Comparison of ENCODE assay signal across 19 cellular contexts in genomic region chr11:2036863-2037486, GRCh38. TPM values are rescaled to one million over a fixed set of nuclear protein-coding genes. Genes with fewer than 3 reads are reported as not detected.
DNase-seq lines count a peak whose midpoint lies in the region; ATAC-seq and TF ChIP-seq lines count a peak whose summit lies in the region.
"Had no signal": no experiment of that assay in that cellular context is flagged by ENCODE, and none has a peak within 500 bp of the region (broad histone marks: within the 10 kb centered on the region; RNA-seq: fewer than 3 reads in every experiment).

No MANE protein-coding gene starts in this region.

- no peaks in the 10 kb centered on the region for H3K4me1 ChIP-seq in left lung
- H3K4me1 ChIP-seq: ascending aorta, upper lobe of left lung had no signal

- H3K27me3 ChIP-seq in left lung, result no peaks in the 10 kb centered on the region
- H3K27me3 ChIP-seq: ascending aorta, upper lobe of left lung had no signal

- no peaks in the 10 kb centered on the region for H3K9me3 Mint-ChIP-seq in activated naive CD8-positive, alpha-beta T cell treated with anti-CD3 and anti-CD28 coated beads, Interleukin-2, amount 50 U/mL, for 24 hours
- H3K9me3 Mint-ChIP-seq in activated naive CD8-positive, alpha-beta T cell treated with anti-CD3 and anti-CD28 coated beads for 36 hours, result no peaks in the 10 kb centered on the region
- H3K9me3 Mint-ChIP-seq in activated B cell treated with CpG ODN at 0.5 μM for 24 hours (no peaks in the 10 kb centered on the region), MCF 10A (ENCODE audit: unreplicated experiment) (no peaks in the 10 kb centered on the region)
- H3K9me3 Mint-ChIP-seq in stimulated activated naive CD8-positive, alpha-beta T cell treated with anti-CD3 and anti-CD28 coated beads, Interleukin-15, amount 100 ng/mL, for 72 hours, result no peaks in the 10 kb centered on the region
- H3K9me3 Mint-ChIP-seq: immature natural killer cell, neural crest cell had no signal

- H3K4me1 Mint-ChIP-seq in activated naive CD8-positive, alpha-beta T cell treated with anti-CD3 and anti-CD28 coated beads, Interleukin-2, amount 50 U/mL, for 24 hours, result no peaks in the 10 kb centered on the region
- no peaks in the 10 kb centered on the region for H3K4me1 Mint-ChIP-seq in activated naive CD8-positive, alpha-beta T cell treated with anti-CD3 and anti-CD28 coated beads for 36 hours
- H3K4me1 Mint-ChIP-seq in activated B cell treated with CpG ODN at 0.5 μM for 24 hours, result no peaks in the 10 kb centered on the region
- H3K4me1 Mint-ChIP-seq in stimulated activated naive CD8-positive, alpha-beta T cell treated with anti-CD3 and anti-CD28 coated beads, Interleukin-15, amount 100 ng/mL, for 72 hours, result no peaks in the 10 kb centered on the region
- H3K4me1 Mint-ChIP-seq in MCF 10A (ENCODE audit: insufficient read depth, unreplicated experiment), result no peaks in the 10 kb centered on the region
- H3K4me1 Mint-ChIP-seq: activated CD8-positive, alpha-beta memory T cell treated with anti-CD3 and anti-CD28 coated beads, Interleukin-2, amount 10 ng/mL, durations not matched to agents 7 days and 5 days; immature natural killer cell; neural crest cell had no signal

- POLR2A ChIA-PET in activated B cell treated with CpG ODN at 0.5 μM for 24 hours (lab: Charles Lee) (interaction anchor here (4.2 kb wide), 1 partner anchor 114 kb away, joined by 14 read pairs; no protein-coding TSS in a partner anchor), MCF 10A (lab: Yijun Ruan, JAX) (interaction anchor here (0.7 to 1.4 kb wide), 2 partner anchors 115 to 1203 kb away, joined by 3 to 8 read pairs; no protein-coding TSS in a partner anchor)

- no peak overlapping the region for H3K4me3 Mint-ChIP-seq in activated naive CD8-positive, alpha-beta T cell treated with anti-CD3 and anti-CD28 coated beads, Interleukin-2, amount 50 U/mL, for 24 hours
- H3K4me3 Mint-ChIP-seq in activated naive CD8-positive, alpha-beta T cell treated with anti-CD3 and anti-CD28 coated beads for 36 hours, result no peak overlapping the region
- H3K4me3 Mint-ChIP-seq in activated B cell treated with CpG ODN at 0.5 μM for 24 hours, result no peak overlapping the region
- H3K4me3 Mint-ChIP-seq in stimulated activated naive CD8-positive, alpha-beta T cell treated with anti-CD3 and anti-CD28 coated beads, Interleukin-15, amount 100 ng/mL, for 72 hours, result no peak overlapping the region
- no peak overlapping the region for H3K4me3 Mint-ChIP-seq in MCF 10A (ENCODE audit: unreplicated experiment)
- H3K4me3 Mint-ChIP-seq: activated CD8-positive, alpha-beta memory T cell treated with anti-CD3 and anti-CD28 coated beads, Interleukin-2, amount 10 ng/mL, durations not matched to agents 7 days and 5 days; immature natural killer cell; neural crest cell had no signal

- H3K4me3 ChIP-seq in left lung, result no peak overlapping the region
- H3K4me3 ChIP-seq: ascending aorta, GM23248, upper lobe of left lung had no signal

- H3K36me3 Mint-ChIP-seq in activated naive CD8-positive, alpha-beta T cell treated with anti-CD3 and anti-CD28 coated beads, Interleukin-2, amount 50 U/mL, for 24 hours (ENCODE audit: low read depth), result no peaks in the 10 kb centered on the region
- no peaks in the 10 kb centered on the region for H3K36me3 Mint-ChIP-seq in activated naive CD8-positive, alpha-beta T cell treated with anti-CD3 and anti-CD28 coated beads for 36 hours
- H3K36me3 Mint-ChIP-seq in activated B cell treated with CpG ODN at 0.5 μM for 24 hours (ENCODE audit: low read depth), result no peaks in the 10 kb centered on the region
- H3K36me3 Mint-ChIP-seq in MCF 10A (ENCODE audit: insufficient read depth, unreplicated experiment), result no peaks in the 10 kb centered on the region
- H3K36me3 Mint-ChIP-seq: activated CD8-positive, alpha-beta memory T cell treated with anti-CD3 and anti-CD28 coated beads, Interleukin-2, amount 10 ng/mL, durations not matched to agents 7 days and 5 days; immature natural killer cell had no signal

- no peaks in the 10 kb centered on the region for H3K36me3 ChIP-seq in left lung
- H3K36me3 ChIP-seq: ascending aorta, upper lobe of left lung had no signal

- TF ChIP-seq CTCF in activated B cell treated with CpG ODN at 0.5 μM for 24 hours (IDR thresholded peaks at IDR 0.05) (no peak), left lung (IDR thresholded peaks at IDR 0.05) (no peak), MCF 10A (IDR thresholded peaks at IDR 0.05; ENCODE audit: unreplicated experiment) (no peak)

- DNase-seq in activated naive CD8-positive, alpha-beta T cell treated with anti-CD3 and anti-CD28 coated beads, Interleukin-2, amount 50 U/mL, for 24 hours, result no peak
- no peak for DNase-seq in activated naive CD8-positive, alpha-beta T cell treated with anti-CD3 and anti-CD28 coated beads for 36 hours
- DNase-seq in activated B cell treated with CpG ODN at 0.5 μM for 24 hours (no peak), left lung (no peak), MCF 10A (ENCODE audit: unreplicated experiment) (no peak)
- DNase-seq in stimulated activated naive CD8-positive, alpha-beta T cell treated with anti-CD3 and anti-CD28 coated beads, Interleukin-15, amount 100 ng/mL, for 72 hours, result no peak
- DNase-seq: activated CD4-positive, CD25-positive, alpha-beta regulatory T cell treated with anti-CD3 and anti-CD28 coated beads, Interleukin-2, amount 50 U/mL, for 72 hours; activated CD8-positive, alpha-beta memory T cell treated with anti-CD3 and anti-CD28 coated beads, Interleukin-2, amount 10 ng/mL, durations not matched to agents 7 days and 5 days; DMS53; GM23248; head of caudate nucleus; immature natural killer cell; NCI-H446; upper lobe of left lung had no signal

- no TSS peak for BruUV-seq in MCF 10A (replicated peaks; lab: Mats Ljungman, UMichigan)

- no peak overlapping the region for H3K27ac Mint-ChIP-seq in activated naive CD8-positive, alpha-beta T cell treated with anti-CD3 and anti-CD28 coated beads, Interleukin-2, amount 50 U/mL, for 24 hours
- no peak overlapping the region for H3K27ac Mint-ChIP-seq in activated naive CD8-positive, alpha-beta T cell treated with anti-CD3 and anti-CD28 coated beads for 36 hours
- no peak overlapping the region for H3K27ac Mint-ChIP-seq in activated B cell treated with CpG ODN at 0.5 μM for 24 hours
- no peak overlapping the region for H3K27ac Mint-ChIP-seq in stimulated activated naive CD8-positive, alpha-beta T cell treated with anti-CD3 and anti-CD28 coated beads, Interleukin-15, amount 100 ng/mL, for 72 hours
- H3K27ac Mint-ChIP-seq in MCF 10A (ENCODE audit: low read depth, unreplicated experiment), result no peak overlapping the region
- H3K27ac Mint-ChIP-seq: activated CD8-positive, alpha-beta memory T cell treated with anti-CD3 and anti-CD28 coated beads, Interleukin-2, amount 10 ng/mL, durations not matched to agents 7 days and 5 days; immature natural killer cell had no signal

- intact Hi-C loops in activated B cell treated with CpG ODN at 0.5 μM for 24 hours (cut with micrococcal nuclease) (no loop called here), left lung (cut with DNase I) (no loop called here), MCF 10A (cut with micrococcal nuclease) (no loop called here)

- ATAC-seq in activated naive CD8-positive, alpha-beta T cell treated with anti-CD3 and anti-CD28 coated beads, Interleukin-2, amount 50 U/mL, for 24 hours, result peak; percentile 25
- ATAC-seq in activated B cell treated with CpG ODN at 0.5 μM for 24 hours (ENCODE audit: low read depth), result peak; percentile 62
- ATAC-seq in left lung, result peak; percentile 78
- peak; percentile 50 for ATAC-seq in stimulated activated naive CD8-positive, alpha-beta T cell treated with anti-CD3 and anti-CD28 coated beads, Interleukin-15, amount 100 ng/mL, for 72 hours
- ATAC-seq in GM21723 (IDR thresholded peaks at IDR 0.05; ENCODE audit: unreplicated experiment), result no peak
- no peak for ATAC-seq in HG03439 (IDR thresholded peaks at IDR 0.05; ENCODE audit: unreplicated experiment)
- ATAC-seq: activated CD8-positive, alpha-beta memory T cell treated with anti-CD3 and anti-CD28 coated beads, Interleukin-2, amount 10 ng/mL, durations not matched to agents 7 days and 5 days had no signal

- CTCF ChIA-PET in activated B cell treated with CpG ODN at 0.5 μM for 24 hours (lab: Charles Lee) (interaction anchor here (0.6 to 8.4 kb wide), 4 partner anchors 106 to 384 kb away, joined by 3 to 184 read pairs (median 6); no protein-coding TSS in a partner anchor), MCF 10A (lab: Yijun Ruan, JAX) (interaction anchor here (0.5 to 9.9 kb wide), 20 partner anchors 9 to 495 kb away, joined by 3 to 541 read pairs (median 4); no protein-coding TSS in a partner anchor)

- H3K27me3 Mint-ChIP-seq in activated naive CD8-positive, alpha-beta T cell treated with anti-CD3 and anti-CD28 coated beads, Interleukin-2, amount 50 U/mL, for 24 hours, result no peaks in the 10 kb centered on the region
- no peaks in the 10 kb centered on the region for H3K27me3 Mint-ChIP-seq in activated naive CD8-positive, alpha-beta T cell treated with anti-CD3 and anti-CD28 coated beads for 36 hours
- H3K27me3 Mint-ChIP-seq in activated B cell treated with CpG ODN at 0.5 μM for 24 hours (no peaks in the 10 kb centered on the region), MCF 10A (ENCODE audit: insufficient read depth, unreplicated experiment) (no peaks in the 10 kb centered on the region)
- no peaks in the 10 kb centered on the region for H3K27me3 Mint-ChIP-seq in stimulated activated naive CD8-positive, alpha-beta T cell treated with anti-CD3 and anti-CD28 coated beads, Interleukin-15, amount 100 ng/mL, for 72 hours
- H3K27me3 Mint-ChIP-seq: activated CD8-positive, alpha-beta memory T cell treated with anti-CD3 and anti-CD28 coated beads, Interleukin-2, amount 10 ng/mL, durations not matched to agents 7 days and 5 days had no signal

- H3K27ac ChIP-seq in left lung, result no peak overlapping the region
- H3K27ac ChIP-seq: ascending aorta, GM23248, upper lobe of left lung had no signal

- no peaks in the 10 kb centered on the region for H3K9me3 ChIP-seq in left lung
- H3K9me3 ChIP-seq: ascending aorta, upper lobe of left lung had no signal

RNA-seq across cellular contexts. Expression of gene H19, which starts 39.3 kb away (rescaled TPM):
- not detected for total RNA-seq in activated naive CD8-positive, alpha-beta T cell treated with anti-CD3 and anti-CD28 coated beads for 36 hours
- not detected in 2 replicates for total RNA-seq in activated B cell treated with CpG ODN at 0.5 μM for 24 hours
- 100 to 1,000 TPM; 119 to 193 TPM for total RNA-seq in left lung
- 61.0 and 152 TPM in 2 replicates for total RNA-seq in MCF 10A (2022)
- total RNA-seq: activated CD8-positive, alpha-beta memory T cell treated with anti-CD3 and anti-CD28 coated beads, Interleukin-2, amount 10 ng/mL, durations not matched to agents 7 days and 5 days; T-helper 1 cell treated with Interleukin-12 subunit alpha and Interleukin-12 subunit beta and Interleukin-4 antibody, amounts not matched to agents 30 ng/mL and 1 ng/mL, for 36 hours had no signal

Comparison
In these comparisons a context has a peak if more than half of its experiments do, and no peak if none do; other contexts are left out.
1. ATAC-seq: peak in activated naive CD8-positive, alpha-beta T cell treated with anti-CD3 and anti-CD28 coated beads, Interleukin-2, amount 50 U/mL, for 24 hours (single experiment), activated B cell treated with CpG ODN at 0.5 μM for 24 hours (single experiment), left lung (single experiment) and stimulated activated naive CD8-positive, alpha-beta T cell treated with anti-CD3 and anti-CD28 coated beads, Interleukin-15, amount 100 ng/mL, for 72 hours (single experiment); none in GM21723 (single experiment) and HG03439 (single experiment).
2. RNA of gene H19, which starts 39.3 kb away (total RNA-seq): 119 to 193 TPM in left lung and 61.0 to 152 TPM in MCF 10A; not detected in activated naive CD8-positive, alpha-beta T cell treated with anti-CD3 and anti-CD28 coated beads for 36 hours and not detected in activated B cell treated with CpG ODN at 0.5 μM for 24 hours; every median in the first group is over 10 times any median in the second.